Comparison of ENCODE assay signal across 15 cellular contexts in genomic region chr7:34747176-34747781, GRCh38.
A peak's percentile ranks its signal among the peaks of the same experiment; 100 is the strongest.
DNase-seq lines count a peak whose midpoint lies in the region; ATAC-seq and TF ChIP-seq lines count a peak whose summit lies in the region.
"Had no signal": no experiment of that assay in that cellular context is flagged by ENCODE, and none has a peak within 500 bp of the region (broad histone marks: within the 10 kb centered on the region; RNA-seq: fewer than 3 reads in every experiment).

No MANE protein-coding gene starts in this region.

- TF ChIP-seq CTCF in KMS-11 (conservative IDR thresholded peaks at IDR 0.05; ENCODE audit: low read depth, low read length) (no peak), body of pancreas (IDR thresholded peaks at IDR 0.05) (no peak)

- no peaks in the 10 kb centered on the region for H4K20me1 ChIP-seq in KMS-11 (ENCODE audit: insufficient read depth)

- no peaks in the 10 kb centered on the region for H3K79me2 ChIP-seq in KMS-11 (ENCODE audit: insufficient read depth, low read depth)
- H3K79me2 ChIP-seq: parathyroid adenoma had no signal

- TF ChIP-seq POLR2A in body of pancreas (IDR thresholded peaks at IDR 0.05) (no peak), GM18505 (IDR thresholded peaks at IDR 0.05; ENCODE audit: borderline replicate concordance, extremely low read depth, insufficient read depth, insufficient read length) (no peak)

- 67 to 73% methylated on average over 8 of the region's 8 CpGs for WGBS in body of pancreas, 2 donors
- WGBS in mesenchymal stem cell, result 97% methylated on average over 7 of the region's 8 CpGs

- no peak overlapping the region for H2BK120ac ChIP-seq in mesenchymal stem cell (ENCODE audit: low read depth, low read length)

- peak overlapping the region; percentile 66; the same call in 1 of the 2 replicates for H2AFZ ChIP-seq in KMS-11 (ENCODE audit: low read depth)
- no peak overlapping the region for H2AFZ ChIP-seq in mesenchymal stem cell (ENCODE audit: low read depth, low read length)
- H2AFZ ChIP-seq: parathyroid adenoma had no signal

- H3K27ac ChIP-seq in KMS-11, result peak overlapping the region; percentile 89
- H3K27ac ChIP-seq in body of pancreas, result peak overlapping the region; percentile 71 to 82 (median 76)
- no peak overlapping the region for H3K27ac ChIP-seq in mesenchymal stem cell (ENCODE audit: low read length, poor library complexity, severe bottlenecking)
- H3K27ac ChIP-seq: parathyroid adenoma, SJCRH30 had no signal

- no peaks in the 10 kb centered on the region for H3K79me1 ChIP-seq in mesenchymal stem cell (replicated peaks; ENCODE audit: low read length, poor library complexity, severe bottlenecking)

- H3K9me3 ChIP-seq in body of pancreas, result no peaks in the 10 kb centered on the region
- H3K9me3 ChIP-seq in mesenchymal stem cell (ENCODE audit: control insufficient read depth, low read length), result peaks cover 7% of the 10 kb centered on the region
- H3K9me3 ChIP-seq: MG63, SJCRH30 had no signal

- H3K23ac ChIP-seq in mesenchymal stem cell (ENCODE audit: low read length in 2 of 2), result no peak overlapping the region

- H3K4me2 ChIP-seq in KMS-11, result peak overlapping the region; percentile 97
- H3K4me2 ChIP-seq in mesenchymal stem cell (ENCODE audit: low read length, poor library complexity, severe bottlenecking), result no peak overlapping the region

- H4K8ac ChIP-seq in mesenchymal stem cell (ENCODE audit: low read length), result no peak overlapping the region

- H3K9ac ChIP-seq in KMS-11, result peak overlapping the region; percentile 41
- no peak overlapping the region for H3K9ac ChIP-seq in mesenchymal stem cell (ENCODE audit: low read length)
- H3K9ac ChIP-seq: parathyroid adenoma had no signal

- peaks cover 92% of the 10 kb centered on the region for H3K4me1 ChIP-seq in KMS-11 (ENCODE audit: low read depth, poor library complexity, severe bottlenecking)
- H3K4me1 ChIP-seq in body of pancreas, result peaks cover 45% of the 10 kb centered on the region
- peaks cover 13% of the 10 kb centered on the region for H3K4me1 ChIP-seq in mesenchymal stem cell (ENCODE audit: control insufficient read depth, insufficient read depth, low read depth, low read length)
- H3K4me1 ChIP-seq: parathyroid adenoma had no signal

- no peaks in the 10 kb centered on the region for H3K27me3 ChIP-seq in KMS-11 (ENCODE audit: insufficient read depth, low read depth)
- H3K27me3 ChIP-seq in body of pancreas, result no peaks in the 10 kb centered on the region
- H3K27me3 ChIP-seq in mesenchymal stem cell (ENCODE audit: control insufficient read depth in 1 of 2, insufficient read depth in 1 of 2, low read length in 2 of 2), result no peaks in the 10 kb centered on the region
- H3K27me3 ChIP-seq: MG63, SJCRH30 had no signal

- H3K18ac ChIP-seq in mesenchymal stem cell (ENCODE audit: low read depth in 1 of 2, low read length in 2 of 2), result no peak overlapping the region

- ATAC-seq in GM19023 (IDR thresholded peaks at IDR 0.05; ENCODE audit: unreplicated experiment) (peak; percentile 51), body of pancreas (no peak), GM18505 (IDR thresholded peaks at IDR 0.05; ENCODE audit: unreplicated experiment) (no peak)
- ATAC-seq: activated CD8-positive, alpha-beta memory T cell treated with anti-CD3 and anti-CD28 coated beads, Interleukin-2, amount 10 ng/mL, durations not matched to agents 7 days and 5 days had no signal

- H2BK5ac ChIP-seq in mesenchymal stem cell (ENCODE audit: low read depth, low read length, poor library complexity, severe bottlenecking), result no peak overlapping the region

- H3K4ac ChIP-seq in mesenchymal stem cell (ENCODE audit: low read depth in 1 of 2, low read length in 2 of 2), result no peak overlapping the region

- H2AK5ac ChIP-seq in mesenchymal stem cell (ENCODE audit: low read length, severe bottlenecking), result no peak overlapping the region

- H3K4me3 ChIP-seq in KMS-11 (IDR thresholded peaks at IDR 0.05; ENCODE audit: insufficient read depth, low read depth, low read length), result no peak overlapping the region
- H3K4me3 ChIP-seq in body of pancreas, result no peak overlapping the region
- H3K4me3 ChIP-seq in mesenchymal stem cell (ENCODE audit: insufficient read depth in 1 of 2, low read depth in 1 of 2, low read length in 2 of 2), result no peak overlapping the region
- H3K4me3 ChIP-seq: MG63, SJCRH30 had no signal

- intact Hi-C loops in body of pancreas (cut with DNase I), result no loop called here

- H3K14ac ChIP-seq in mesenchymal stem cell (ENCODE audit: low read length in 2 of 2), result no peak overlapping the region

- no peak overlapping the region for H2BK12ac ChIP-seq in mesenchymal stem cell (ENCODE audit: low read length in 2 of 2)

- H4K91ac ChIP-seq in mesenchymal stem cell (ENCODE audit: low read length), result no peak overlapping the region

- no peak overlapping the region for H2BK15ac ChIP-seq in mesenchymal stem cell (ENCODE audit: low read depth, poor library complexity, severe bottlenecking)

- DNase-seq in DMS79 (lab: John Stamatoyannopoulos, UW), result peak; percentile 19
- no peak for DNase-seq in body of pancreas
- no peak for DNase-seq in NCI-H187 (lab: John Stamatoyannopoulos, UW)
- no peak for DNase-seq in mesenchymal stem cell
- DNase-seq: activated CD4-positive, alpha-beta T cell treated with anti-CD3 and anti-CD28 coated beads for 1 hour; activated CD8-positive, alpha-beta memory T cell treated with anti-CD3 and anti-CD28 coated beads, Interleukin-2, amount 10 ng/mL, durations not matched to agents 7 days and 5 days; foreskin fibroblast; GOT3; MG63; small intestine had no signal

- H3K36me3 ChIP-seq in KMS-11 (ENCODE audit: insufficient read depth) (no peaks in the 10 kb centered on the region), body of pancreas (replicated peaks in 1 of 2; ENCODE audit: insufficient read depth in 1 of 2, low read depth in 2 of 2) (no peaks in the 10 kb centered on the region), mesenchymal stem cell (ENCODE audit: control insufficient read depth in 1 of 2, insufficient read depth in 2 of 2, low read depth in 1 of 2, low read length in 2 of 2) (no peaks in the 10 kb centered on the region)
- H3K36me3 ChIP-seq: MG63, SJCRH30 had no signal
